ENCODE assay signal across 29 cellular contexts in the genomic region with DNA sequence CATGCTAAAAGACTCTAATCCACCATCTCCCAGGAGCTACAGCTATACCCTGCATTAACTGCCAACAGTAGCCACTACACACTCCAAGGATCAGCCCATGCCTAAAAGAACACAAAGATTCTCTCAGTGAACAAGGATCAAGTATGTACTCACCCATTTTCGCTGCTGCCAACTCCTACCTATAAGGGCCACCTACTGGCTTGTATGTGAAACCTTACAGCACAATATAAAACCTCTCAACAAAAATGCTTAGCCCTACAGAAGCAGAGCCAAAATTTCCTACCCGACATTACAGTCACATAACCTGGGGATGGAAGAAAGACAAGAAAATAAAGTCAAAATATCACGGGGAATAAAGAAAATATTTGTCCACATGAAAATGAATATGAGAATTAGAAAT.
"Had no signal": no experiment of that assay in that cellular context is flagged by ENCODE, and none has a peak within 500 bp of the region (broad histone marks: within the 10 kb centered on the region; RNA-seq: fewer than 3 reads in every experiment).

No MANE protein-coding gene starts in this region.

- H3K27ac ChIP-seq: colonic mucosa, heart left ventricle, pancreas, prostate gland, sigmoid colon, thoracic aorta, uterus had no signal

- H3K4me3 Mint-ChIP-seq: activated naive CD8-positive, alpha-beta T cell; central memory CD8-positive, alpha-beta T cell; immature natural killer cell; memory B cell; naive thymus-derived CD8-positive, alpha-beta T cell; neural crest cell; stimulated activated effector memory CD8-positive, alpha-beta T cell treated with anti-CD3 and anti-CD28 coated beads, Interleukin-12 subunit alpha, Interleukin-12 subunit beta, amount 100 ng/mL, for 72 hours; stimulated activated naive CD8-positive, alpha-beta T cell treated with anti-CD3 and anti-CD28 coated beads, Interleukin-15, Interleukin-2, amounts not matched to agents 100 ng/mL and 50 ng/mL, for 24 hours; type B pancreatic cell had no signal

- H3K4me1 ChIP-seq: colonic mucosa, heart left ventricle, pancreas, prostate gland, sigmoid colon, uterus had no signal

- H3K27me3 Mint-ChIP-seq: activated naive CD8-positive, alpha-beta T cell; central memory CD8-positive, alpha-beta T cell; memory B cell; naive thymus-derived CD8-positive, alpha-beta T cell; stimulated activated naive CD8-positive, alpha-beta T cell treated with anti-CD3 and anti-CD28 coated beads, Interleukin-15, Interleukin-2, amounts not matched to agents 100 ng/mL and 50 ng/mL, for 24 hours; type B pancreatic cell had no signal

- H3K27me3 ChIP-seq: colonic mucosa, sigmoid colon, uterus had no signal

- H3K4me1 Mint-ChIP-seq: central memory CD8-positive, alpha-beta T cell; immature natural killer cell; memory B cell; naive thymus-derived CD8-positive, alpha-beta T cell; neural crest cell; stimulated activated effector memory CD8-positive, alpha-beta T cell treated with anti-CD3 and anti-CD28 coated beads, Interleukin-12 subunit alpha, Interleukin-12 subunit beta, amount 100 ng/mL, for 72 hours had no signal

- DNase-seq: activated CD4-positive, alpha-beta T cell treated with anti-CD3 and anti-CD28 coated beads for 48 hours; activated CD4-positive, alpha-beta T cell treated with anti-CD3 and anti-CD28 coated beads, Interleukin-2, amount 50 U/mL, for 48 hours; activated CD8-positive, alpha-beta memory T cell treated with anti-CD3 and anti-CD28 coated beads for 24 hours; activated effector memory CD4-positive, alpha-beta T cell treated with Interleukin-2 at 50 U/mL for 16 hours; activated naive CD4-positive, alpha-beta T cell treated with Interleukin-2 at 50 U/mL for 16 hours; anterior cingulate cortex; colonic mucosa; effector CD8-positive, alpha-beta T cell; heart left ventricle; hypothalamus; immature natural killer cell; kidney; naive thymus-derived CD8-positive, alpha-beta T cell; nucleus accumbens; pancreas; retina; sigmoid colon; small intestine; stimulated activated CD4-positive, alpha-beta T cell treated with anti-CD3 and anti-CD28 coated beads, Interleukin-4, amount 100 ng/mL, for 24 hours; uterus had no signal

- H3K9me3 ChIP-seq: colonic mucosa, pancreas, prostate gland, sigmoid colon, thoracic aorta, uterus had no signal

- H3K36me3 Mint-ChIP-seq: activated naive CD8-positive, alpha-beta T cell; immature natural killer cell; memory B cell; stimulated activated effector memory CD8-positive, alpha-beta T cell treated with anti-CD3 and anti-CD28 coated beads, Interleukin-12 subunit alpha, Interleukin-12 subunit beta, amount 100 ng/mL, for 72 hours; type B pancreatic cell had no signal

- H3K9me3 Mint-ChIP-seq: memory B cell; stimulated activated effector memory CD8-positive, alpha-beta T cell treated with anti-CD3 and anti-CD28 coated beads, Interleukin-12 subunit alpha, Interleukin-12 subunit beta, amount 100 ng/mL, for 72 hours; type B pancreatic cell had no signal

- H3K36me3 ChIP-seq: colonic mucosa, heart left ventricle, pancreas, prostate gland, sigmoid colon, thoracic aorta, uterus had no signal

- H3K4me3 ChIP-seq: colonic mucosa, heart left ventricle, pancreas, prostate gland, sigmoid colon, thoracic aorta, uterus had no signal

- H3K27ac Mint-ChIP-seq: activated naive CD8-positive, alpha-beta T cell; immature natural killer cell; memory B cell; naive thymus-derived CD8-positive, alpha-beta T cell; stimulated activated effector memory CD8-positive, alpha-beta T cell treated with anti-CD3 and anti-CD28 coated beads, Interleukin-12 subunit alpha, Interleukin-12 subunit beta, amount 100 ng/mL, for 72 hours; stimulated activated naive CD8-positive, alpha-beta T cell treated with anti-CD3 and anti-CD28 coated beads, Interleukin-15, Interleukin-2, amounts not matched to agents 100 ng/mL and 50 ng/mL, for 24 hours; type B pancreatic cell had no signal
